Comparison of ENCODE assay signal across 8 cellular contexts in genomic region chr3:133490468-133491351, GRCh38.
DNase-seq lines count a peak whose midpoint lies in the region; ATAC-seq and TF ChIP-seq lines count a peak whose summit lies in the region.

No MANE protein-coding gene starts in this region.

- H3K4me1 ChIP-seq in SJCRH30 = peaks cover 26% of the 10 kb centered on the region

- H3K4me3 ChIP-seq in SJCRH30 = no peak overlapping the region

- peak; percentile 45 for TF ChIP-seq POLR2A in GM18951 (IDR thresholded peaks at IDR 0.05; ENCODE audit: extremely low read depth, insufficient read depth, insufficient read length)

- 0 out of 2 replicates have a peak, but pooled peaks cover 3% of the 10 kb centered on the region for H3K9me3 ChIP-seq in SJCRH30 (replicated peaks)

- no peaks in the 10 kb centered on the region for H3K27me3 ChIP-seq in SJCRH30

- in situ Hi-C loops in GM18951 (cut with MboI; ENCODE audit: low sequenced_read_pairs, unreplicated experiment) = no loop called here

- no peak overlapping the region for H3K27ac ChIP-seq in SJCRH30

- H3K36me3 ChIP-seq in SJCRH30 = no peaks in the 10 kb centered on the region

- peak; percentile 90 for ATAC-seq in HG03095 (IDR thresholded peaks at IDR 0.05; ENCODE audit: unreplicated experiment)

- DNase-seq in activated CD8-positive, alpha-beta memory T cell treated with anti-CD3 and anti-CD28 coated beads for 1 hour (ENCODE audit: extremely low read depth in 1 of 2, low read depth in 1 of 2) = peak; percentile 36 to 40
- peak; percentile 68 to 73 for DNase-seq in stimulated activated CD4-positive, alpha-beta T cell treated with anti-CD3 and anti-CD28 coated beads, Interleukin-15, amount 100 ng/mL, for 48 hours (ENCODE audit: low read depth in 2 of 2)
- no peak for DNase-seq in medulla oblongata (ENCODE audit: extremely low spot score)
- no peak for DNase-seq in GM03348 (ENCODE audit: low spot score)
- DNase-seq in SJCRH30 = no peak
- no peak for DNase-seq in NCI-H2081 (lab: John Stamatoyannopoulos, UW)

Comparison
In these comparisons a context has a peak if more than half of its experiments do, and no peak if none do; other contexts are left out.
1. DNase-seq: peak in activated CD8-positive, alpha-beta memory T cell treated with anti-CD3 and anti-CD28 coated beads for 1 hour (2 of 2) and stimulated activated CD4-positive, alpha-beta T cell treated with anti-CD3 and anti-CD28 coated beads, Interleukin-15, amount 100 ng/mL, for 48 hours (2 of 2); none in medulla oblongata (single experiment), GM03348 (single experiment), SJCRH30 (0 of 2) and NCI-H2081 (0 of 2).